In the genomic region with DNA sequence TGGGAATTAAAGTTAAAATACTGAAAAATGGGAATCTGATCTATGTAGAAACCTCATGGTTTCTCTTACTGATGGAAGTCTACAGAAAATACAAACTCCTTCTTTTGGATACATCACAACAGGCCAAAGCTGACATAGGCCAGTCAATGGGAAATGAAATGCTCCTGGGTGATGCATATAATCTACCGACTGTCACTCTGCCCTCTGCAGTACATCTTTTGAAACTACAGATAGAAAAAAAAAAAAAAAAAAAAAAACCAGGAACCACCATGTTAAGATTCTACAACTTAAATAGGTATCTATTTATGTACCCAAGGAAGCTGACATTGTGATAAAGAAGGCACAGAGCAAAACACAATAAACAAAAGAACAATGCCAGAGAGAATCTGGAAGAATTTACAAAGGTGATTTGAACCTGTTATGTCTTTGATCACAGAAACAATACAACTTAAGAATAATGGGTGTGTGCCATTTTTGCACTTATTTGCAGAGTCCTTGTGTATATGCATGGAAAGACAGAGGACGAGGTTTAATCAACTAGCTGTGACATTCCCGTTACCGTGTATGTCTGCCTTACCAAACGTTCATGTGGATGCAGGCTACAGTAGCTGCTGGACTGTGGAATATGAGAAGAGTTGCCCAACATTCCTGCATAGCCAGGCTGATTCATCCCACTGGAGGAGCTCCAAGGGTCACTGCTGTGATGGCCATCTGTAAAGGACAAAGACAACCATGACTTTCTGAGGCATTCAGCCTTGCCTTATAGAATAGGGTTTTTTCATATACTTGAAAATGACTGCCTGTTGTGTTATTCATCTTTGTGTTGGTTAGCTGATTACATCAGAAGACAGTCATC, we compare ENCODE assay signal across 8 cellular contexts.
DNase-seq lines count a peak whose midpoint lies in the region; ATAC-seq and TF ChIP-seq lines count a peak whose summit lies in the region.

No MANE protein-coding gene starts in this region.

- POLR2A ChIA-PET in activated CD4-positive, alpha-beta memory T cell treated with anti-CD3 and anti-CD28 coated beads, Interleukin-2, amount 10 ng/mL, durations not matched to agents 7 days and 5 days (lab: Charles Lee) = no interaction called here

- no peak overlapping the region for H3K4me3 Mint-ChIP-seq in activated CD4-positive, alpha-beta memory T cell treated with anti-CD3 and anti-CD28 coated beads, Interleukin-2, amount 10 ng/mL, durations not matched to agents 7 days and 5 days
- H3K4me3 Mint-ChIP-seq in effector memory CD8-positive, alpha-beta T cell = no peak overlapping the region

- peak; percentile 43 for DNase-seq in NCI-H2227 (lab: John Stamatoyannopoulos, UW; ENCODE audit: unreplicated experiment)
- peak; percentile 63 for DNase-seq in epidermal melanocyte (ENCODE audit: insufficient read length, low spot score)
- peak; percentile 50 for DNase-seq in renal cortical epithelial cell (ENCODE audit: low read depth)
- DNase-seq in activated CD4-positive, alpha-beta memory T cell treated with anti-CD3 and anti-CD28 coated beads, Interleukin-2, amount 10 ng/mL, durations not matched to agents 7 days and 5 days = no peak
- no peak for DNase-seq in central memory CD4-positive, alpha-beta T cell
- no peak for DNase-seq in DMS114 treated with DMSO at 0.1 percent for 48 hours (lab: John Stamatoyannopoulos, UW; ENCODE audit: unreplicated experiment)
- DNase-seq in effector memory CD8-positive, alpha-beta T cell = no peak

- no peaks in the 10 kb centered on the region for H3K36me3 Mint-ChIP-seq in activated CD4-positive, alpha-beta memory T cell treated with anti-CD3 and anti-CD28 coated beads, Interleukin-2, amount 10 ng/mL, durations not matched to agents 7 days and 5 days (ENCODE audit: low read depth)
- H3K36me3 Mint-ChIP-seq in effector memory CD8-positive, alpha-beta T cell (ENCODE audit: insufficient read depth) = no peaks in the 10 kb centered on the region

- ATAC-seq in effector memory CD8-positive, alpha-beta T cell (replicated peaks) = no peak

- H3K9me3 Mint-ChIP-seq in activated CD4-positive, alpha-beta memory T cell treated with anti-CD3 and anti-CD28 coated beads, Interleukin-2, amount 10 ng/mL, durations not matched to agents 7 days and 5 days = no peaks in the 10 kb centered on the region
- peaks cover 0 to 3% of the 10 kb centered on the region in 2 donors for H3K9me3 Mint-ChIP-seq in effector memory CD8-positive, alpha-beta T cell

- peak; percentile 18; the same call in 1 of the 2 replicates for TF ChIP-seq CTCF in GM12875 (IDR thresholded peaks at IDR 0.05; ENCODE audit: borderline replicate concordance, insufficient read depth, low read depth, low read length)

- H3K27me3 Mint-ChIP-seq in activated CD4-positive, alpha-beta memory T cell treated with anti-CD3 and anti-CD28 coated beads, Interleukin-2, amount 10 ng/mL, durations not matched to agents 7 days and 5 days = no peaks in the 10 kb centered on the region
- no peaks in the 10 kb centered on the region for H3K27me3 Mint-ChIP-seq in effector memory CD8-positive, alpha-beta T cell

- H3K27ac Mint-ChIP-seq in activated CD4-positive, alpha-beta memory T cell treated with anti-CD3 and anti-CD28 coated beads, Interleukin-2, amount 10 ng/mL, durations not matched to agents 7 days and 5 days = no peak overlapping the region
- no peak overlapping the region for H3K27ac Mint-ChIP-seq in effector memory CD8-positive, alpha-beta T cell

- H3K4me3 ChIP-seq in GM12875 (ENCODE audit: low read depth, low read length) = no peak overlapping the region

- CTCF ChIA-PET in activated CD4-positive, alpha-beta memory T cell treated with anti-CD3 and anti-CD28 coated beads, Interleukin-2, amount 10 ng/mL, durations not matched to agents 7 days and 5 days (lab: Charles Lee) = interaction anchor here (0.6 to 5.1 kb wide), 6 partner anchors 32 to 637 kb away, joined by 3 to 43 read pairs (median 4); no protein-coding TSS in a partner anchor

- H3K4me1 Mint-ChIP-seq in activated CD4-positive, alpha-beta memory T cell treated with anti-CD3 and anti-CD28 coated beads, Interleukin-2, amount 10 ng/mL, durations not matched to agents 7 days and 5 days = no peaks in the 10 kb centered on the region
- no peaks in the 10 kb centered on the region for H3K4me1 Mint-ChIP-seq in effector memory CD8-positive, alpha-beta T cell (ENCODE audit: low read depth in 2 of 2)

Comparison
In these comparisons a context has a peak if more than half of its experiments do, and no peak if none do; other contexts are left out.
1. DNase-seq: peak in NCI-H2227 (single experiment), epidermal melanocyte (single experiment) and renal cortical epithelial cell (single experiment); none in activated CD4-positive, alpha-beta memory T cell treated with anti-CD3 and anti-CD28 coated beads, Interleukin-2, amount 10 ng/mL, durations not matched to agents 7 days and 5 days (single experiment), central memory CD4-positive, alpha-beta T cell (single experiment), DMS114 treated with DMSO at 0.1 percent for 48 hours (single experiment) and effector memory CD8-positive, alpha-beta T cell (0 of 3).